In the genomic region with DNA sequence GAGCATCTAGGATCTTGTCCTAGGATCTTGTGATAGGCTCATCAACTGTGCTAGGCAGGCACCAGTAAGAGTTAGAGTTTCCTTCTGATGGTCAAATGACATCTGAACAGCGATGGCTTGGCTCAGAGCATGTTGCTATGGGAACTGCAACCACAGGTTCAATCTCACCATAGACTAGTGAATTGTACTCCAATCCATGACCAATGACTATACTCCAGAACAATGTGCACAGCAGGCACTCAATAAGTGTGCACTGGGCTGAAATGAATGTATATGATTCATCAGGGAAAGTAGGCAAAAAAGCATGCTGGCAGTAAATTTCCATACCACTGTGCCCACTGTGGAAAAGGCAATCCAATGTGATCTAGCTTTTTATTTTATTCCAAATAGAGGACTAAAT, we compare ENCODE assay signal across 8 cellular contexts.
"Had no signal": no experiment of that assay in that cellular context is flagged by ENCODE, and none has a peak within 500 bp of the region (broad histone marks: within the 10 kb centered on the region; RNA-seq: fewer than 3 reads in every experiment).

No MANE protein-coding gene starts in this region.

- DNase-seq: activated CD4-positive, alpha-beta T cell treated with anti-CD3 and anti-CD28 coated beads for 48 hours; activated naive CD4-positive, alpha-beta T cell treated with Interleukin-2 at 50 U/mL for 16 hours; dermis blood vessel endothelial cell; ovary; thyroid gland had no signal

- H3K36me3 ChIP-seq: ovary, thyroid gland had no signal

- H3K9me3 ChIP-seq: body of pancreas, ovary, thyroid gland had no signal

- H3K4me1 ChIP-seq: body of pancreas, thyroid gland had no signal

- H3K27me3 ChIP-seq: body of pancreas, ovary, thyroid gland had no signal

- H3K27ac Mint-ChIP-seq: WTC11 had no signal

- H3K9me3 Mint-ChIP-seq: nephron progenitor cell had no signal

- H3K4me3 Mint-ChIP-seq: nephron progenitor cell, WTC11 had no signal

- H3K27ac ChIP-seq: body of pancreas, ovary, thyroid gland had no signal

- H3K36me3 Mint-ChIP-seq: WTC11 had no signal

- H3K4me3 ChIP-seq: body of pancreas, ovary, thyroid gland had no signal
